In genomic region chr2:112008910-112009485, GRCh38 we compare ENCODE assay signal across 2 cellular contexts.
A peak's percentile ranks its signal among the peaks of the same experiment; 100 is the strongest.
TF ChIP-seq lines count a peak whose summit lies in the region.

No MANE protein-coding gene starts in this region.

TF ChIP-seq in HepG2, 621 proteins besides CTCF, POLR2A, EP300 and RAD21:
- TF ChIP-seq ZNF282 (IDR thresholded peaks at IDR 0.05; ENCODE audit: partially characterized antibody), result no peak
- TF ChIP-seq MAFK (conservative IDR thresholded peaks at IDR 0.05 in 1 of 2, IDR thresholded peaks at IDR 0.05 in 1 of 2; ENCODE audit: low read length in 2 of 2), result peak; percentile 90 to 95
- peak; percentile 92 for TF ChIP-seq MAFF (IDR thresholded peaks at IDR 0.05; ENCODE audit: low read depth, low read length)
- no peak for TF ChIP-seq ZSCAN29 (CRISPR knock-in tag; conservative IDR thresholded peaks at IDR 0.05)
TF ChIP-seq in HepG2: peak in this region for 2.

TF ChIP-seq in K562, 482 proteins besides CTCF, POLR2A, EP300 and RAD21:
- TF ChIP-seq TEAD4 (IDR thresholded peaks at IDR 0.05; ENCODE audit: low read length), result no peak
- TF ChIP-seq TEAD4 (CRISPR knock-in tag; IDR thresholded peaks at IDR 0.05; ENCODE audit: borderline replicate concordance), result no peak
- no peak for TF ChIP-seq ELF2 (CRISPR knock-in tag; IDR thresholded peaks at IDR 0.05)
- no peak for TF ChIP-seq GABPB2 (CRISPR knock-in tag; conservative IDR thresholded peaks at IDR 0.05)
- no peak for TF ChIP-seq NFIX (CRISPR knock-in tag; IDR thresholded peaks at IDR 0.05; ENCODE audit: low read depth)
- TF ChIP-seq ZNF354B (CRISPR knock-in tag; IDR thresholded peaks at IDR 0.05), result no peak
- no peak for TF ChIP-seq NCOR1 (IDR thresholded peaks at IDR 0.05)
- TF ChIP-seq CBX5 (IDR thresholded peaks at IDR 0.05; ENCODE audit: borderline replicate concordance, low read depth), result no peak
- TF ChIP-seq MAFG (tag; conservative IDR thresholded peaks at IDR 0.05), result peak; percentile 72
- TF ChIP-seq, protein P1, sequence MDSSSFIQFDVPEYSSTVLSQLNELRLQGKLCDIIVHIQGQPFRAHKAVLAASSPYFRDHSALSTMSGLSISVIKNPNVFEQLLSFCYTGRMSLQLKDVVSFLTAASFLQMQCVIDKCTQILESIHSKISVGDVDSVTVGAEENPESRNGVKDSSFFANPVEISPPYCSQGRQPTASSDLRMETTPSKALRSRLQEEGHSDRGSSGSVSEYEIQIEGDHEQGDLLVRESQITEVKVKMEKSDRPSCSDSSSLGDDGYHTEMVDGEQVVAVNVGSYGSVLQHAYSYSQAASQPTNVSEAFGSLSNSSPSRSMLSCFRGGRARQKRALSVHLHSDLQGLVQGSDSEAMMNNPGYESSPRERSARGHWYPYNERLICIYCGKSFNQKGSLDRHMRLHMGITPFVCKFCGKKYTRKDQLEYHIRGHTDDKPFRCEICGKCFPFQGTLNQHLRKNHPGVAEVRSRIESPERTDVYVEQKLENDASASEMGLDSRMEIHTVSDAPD (CRISPR knock-in tag; IDR thresholded peaks at IDR 0.05), result no peak
- no peak for TF ChIP-seq FOSL1 (tag; conservative IDR thresholded peaks at IDR 0.05)
- TF ChIP-seq, protein P2, sequence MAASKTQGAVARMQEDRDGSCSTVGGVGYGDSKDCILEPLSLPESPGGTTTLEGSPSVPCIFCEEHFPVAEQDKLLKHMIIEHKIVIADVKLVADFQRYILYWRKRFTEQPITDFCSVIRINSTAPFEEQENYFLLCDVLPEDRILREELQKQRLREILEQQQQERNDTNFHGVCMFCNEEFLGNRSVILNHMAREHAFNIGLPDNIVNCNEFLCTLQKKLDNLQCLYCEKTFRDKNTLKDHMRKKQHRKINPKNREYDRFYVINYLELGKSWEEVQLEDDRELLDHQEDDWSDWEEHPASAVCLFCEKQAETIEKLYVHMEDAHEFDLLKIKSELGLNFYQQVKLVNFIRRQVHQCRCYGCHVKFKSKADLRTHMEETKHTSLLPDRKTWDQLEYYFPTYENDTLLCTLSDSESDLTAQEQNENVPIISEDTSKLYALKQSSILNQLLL (CRISPR knock-in tag; IDR thresholded peaks at IDR 0.05; ENCODE audit: borderline replicate concordance), result no peak
- TF ChIP-seq MBD2 (IDR thresholded peaks at IDR 0.05; ENCODE audit: borderline replicate concordance, low read depth), result no peak
- TF ChIP-seq MAZ (CRISPR knock-in tag; conservative IDR thresholded peaks at IDR 0.05 in 1 of 2, IDR thresholded peaks at IDR 0.05 in 1 of 2), result no peak
- no peak for TF ChIP-seq NKRF (IDR thresholded peaks at IDR 0.05; ENCODE audit: borderline replicate concordance)
- peak; percentile 73 for TF ChIP-seq MAFF (IDR thresholded peaks at IDR 0.05; ENCODE audit: low read length)
- no peak for TF ChIP-seq ZNF134 (CRISPR knock-in tag; conservative IDR thresholded peaks at IDR 0.05)
- TF ChIP-seq ZNF316 (IDR thresholded peaks at IDR 0.05), result peak; percentile 88
- TF ChIP-seq MAFK (IDR thresholded peaks at IDR 0.05; ENCODE audit: low read length), result peak; percentile 44; the same call in 1 of the 2 replicates
- TF ChIP-seq HLTF (IDR thresholded peaks at IDR 0.05), result no peak
- no peak for TF ChIP-seq TAF15 (IDR thresholded peaks at IDR 0.05; ENCODE audit: low read depth, low read length)
- TF ChIP-seq BDP1 (IDR thresholded peaks at IDR 0.05; ENCODE audit: insufficient read depth, insufficient read length), result no peak
- no peak for TF ChIP-seq HDAC6 (IDR thresholded peaks at IDR 0.05; ENCODE audit: low read depth, low read length)
- peak; percentile 67; the same call in 1 of the 2 replicates for TF ChIP-seq C11orf30 (IDR thresholded peaks at IDR 0.05; ENCODE audit: low read depth)
- TF ChIP-seq PHF8 (IDR thresholded peaks at IDR 0.05; ENCODE audit: borderline replicate concordance, low read length), result no peak
TF ChIP-seq in K562: peak in this region for 5.
